In the genomic region with DNA sequence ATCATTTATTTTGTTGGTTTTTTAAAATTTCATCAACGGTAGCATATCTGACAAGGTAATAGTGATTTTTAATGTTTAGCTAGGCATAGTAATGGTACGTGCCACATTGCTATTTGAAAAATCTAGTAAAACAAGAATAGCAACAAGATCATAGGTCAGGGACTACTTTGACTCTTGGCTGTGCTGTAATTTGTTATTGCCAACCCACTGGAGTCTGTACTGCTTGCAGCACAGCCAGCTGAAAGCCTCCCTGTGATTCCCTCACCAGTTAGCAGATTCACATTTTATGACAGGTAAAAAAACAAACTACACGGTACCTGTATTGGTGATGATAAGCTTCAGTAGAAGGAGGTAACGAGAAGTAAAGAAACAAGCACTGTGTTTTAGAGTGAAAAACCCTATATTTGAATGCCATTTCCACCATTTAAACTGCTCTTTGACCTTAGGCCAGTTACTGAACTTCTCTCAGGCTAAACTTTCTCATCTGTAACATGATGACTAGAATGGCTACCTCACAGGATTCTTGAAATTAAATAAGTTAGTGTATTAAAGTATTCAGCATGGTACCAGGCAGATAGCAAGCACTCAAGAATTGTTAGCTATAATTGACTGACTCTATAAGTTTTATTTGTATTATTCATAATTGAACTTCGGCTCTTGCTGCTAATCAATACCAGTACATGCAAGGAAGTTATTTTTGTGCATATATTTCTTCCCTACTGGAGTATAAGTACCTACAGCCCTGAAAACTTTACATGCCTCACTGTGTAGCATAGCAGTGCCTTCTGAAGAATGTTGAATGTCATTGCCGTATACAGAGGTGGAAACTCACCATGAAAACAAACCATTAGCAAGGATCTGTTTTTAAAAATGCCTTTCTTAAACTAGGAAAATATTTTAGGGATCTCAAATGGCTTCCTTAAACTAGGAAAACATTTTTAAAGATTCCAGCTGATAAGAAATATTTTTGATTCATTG, we compare ENCODE assay signal across 14 cellular contexts. TPM values are rescaled to one million over a fixed set of nuclear protein-coding genes. Genes with fewer than 3 reads are reported as not detected.
A peak's percentile ranks its signal among the peaks of the same experiment; 100 is the strongest.
DNase-seq lines count a peak whose midpoint lies in the region; ATAC-seq, FAIRE-seq and TF ChIP-seq lines count a peak whose summit lies in the region.
"Had no signal": no experiment of that assay in that cellular context is flagged by ENCODE, and none has a peak within 500 bp of the region (broad histone marks: within the 10 kb centered on the region; RNA-seq: fewer than 3 reads in every experiment).

No MANE protein-coding gene starts in this region.

- CTCF ChIA-PET in H1 (lab: Charles Lee; ENCODE audit: partially characterized antibody): interaction anchor here (0.6 to 2.2 kb wide), 5 partner anchors 8 to 246 kb away, joined by 3 to 11 read pairs (median 4); no protein-coding TSS in a partner anchor

- H3K4me3 ChIP-seq in H1 (ENCODE audit: extremely low read depth in 1 of 4, insufficient read depth in 2 of 4, low read depth in 3 of 4, low read length in 4 of 4): no peak overlapping the region
- H3K4me3 ChIP-seq in left lung: no peak overlapping the region
- H3K4me3 ChIP-seq in sigmoid colon: no peak overlapping the region
- H3K4me3 ChIP-seq in prostate gland: no peak overlapping the region

- H3K14ac ChIP-seq in H1 (ENCODE audit: insufficient read length): no peak overlapping the region

- H2AK5ac ChIP-seq in H1 (ENCODE audit: low read depth, low read length): no peak overlapping the region

- no peaks in the 10 kb centered on the region for H3K79me1 ChIP-seq in H1 (ENCODE audit: low read depth, low read length)

- no peak for TF ChIP-seq EP300 in H1 (IDR thresholded peaks at IDR 0.05; ENCODE audit: borderline replicate concordance in 1 of 2, low read depth in 2 of 2, low read length in 2 of 2)
- no peak for TF ChIP-seq EP300 in sigmoid colon (IDR thresholded peaks at IDR 0.05)

- H2AFZ ChIP-seq in H1 (ENCODE audit: low read length): no peak overlapping the region

- peaks cover 13 to 17% of the 10 kb centered on the region in 2 donors for H3K4me1 Mint-ChIP-seq in immature natural killer cell

- peak; percentile 70 for DNase-seq in HT-29 (ENCODE audit: low spot score)
- no peak for DNase-seq in H1 (ENCODE audit: low read depth in 1 of 2, low spot score in 2 of 2)
- no peak for DNase-seq in left lung
- no peak for DNase-seq in sigmoid colon
- no peak for DNase-seq in prostate gland (ENCODE audit: low spot score)
- DNase-seq in NCI-H524 (lab: John Stamatoyannopoulos, UW): no peak
- DNase-seq in immature natural killer cell: no peak
- no peak for DNase-seq in D341Med (ENCODE audit: low spot score)
- DNase-seq: activated naive CD8-positive, alpha-beta T cell treated with anti-CD3 and anti-CD28 coated beads, Interleukin-2, amount 10 ng/mL, durations not matched to agents 7 days and 5 days; NCI-H187; NCI-H82; SHP77 treated with DMSO at 0.1 percent for 48 hours; stimulated activated CD4-positive, alpha-beta T cell treated with anti-CD3 and anti-CD28 coated beads, Interleukin-1b, Interleukin-23, amount 100 ng/mL, for 48 hours had no signal

- H3K27me3 ChIP-seq in H1 (replicated peaks in 1 of 4; ENCODE audit: control insufficient read depth in 3 of 4, extremely low read depth in 1 of 4, insufficient read depth in 3 of 4, low read length in 3 of 4) (no peaks in the 10 kb centered on the region), left lung (no peaks in the 10 kb centered on the region), sigmoid colon (no peaks in the 10 kb centered on the region), prostate gland (replicated peaks; ENCODE audit: insufficient read depth) (no peaks in the 10 kb centered on the region)
- H3K27me3 ChIP-seq: neutrophil had no signal

- no peak overlapping the region for H2BK20ac ChIP-seq in H1 (ENCODE audit: low read length)

- H3K23me2 ChIP-seq in H1 (ENCODE audit: low read depth, low read length): no peaks in the 10 kb centered on the region; the same call in 1 of the 2 replicates

- H3K18ac ChIP-seq in H1 (ENCODE audit: extremely low read depth, low read length): no peak overlapping the region

- TF ChIP-seq CTCF in H1 (IDR thresholded peaks at IDR 0.05; ENCODE audit: control extremely low read depth in 1 of 3, insufficient read depth in 1 of 3, low read depth in 1 of 3, low read length in 3 of 3) (no peak), left lung (IDR thresholded peaks at IDR 0.05) (no peak), sigmoid colon (IDR thresholded peaks at IDR 0.05) (no peak), prostate gland (IDR thresholded peaks at IDR 0.05) (no peak)

- POLR2A ChIA-PET in H1 (lab: Charles Lee; ENCODE audit: partially characterized antibody): no interaction called here

- no peak overlapping the region for H4K8ac ChIP-seq in H1 (ENCODE audit: extremely low read depth, insufficient read depth, low read length)

- no peak for TF ChIP-seq RAD21 in H1 (IDR thresholded peaks at IDR 0.05 in 1 of 2, conservative IDR thresholded peaks at IDR 0.05 in 1 of 2; ENCODE audit: low read depth in 2 of 2, low read length in 2 of 2)

- no peaks in the 10 kb centered on the region for H3K9me3 ChIP-seq in H1 (ENCODE audit: insufficient read depth in 2 of 2, low read depth in 1 of 2, low read length in 1 of 2)
- H3K9me3 ChIP-seq in left lung: no peaks in the 10 kb centered on the region
- H3K9me3 ChIP-seq in sigmoid colon: no peaks in the 10 kb centered on the region
- no peaks in the 10 kb centered on the region for H3K9me3 ChIP-seq in prostate gland
- H3K9me3 ChIP-seq: neutrophil had no signal

- TF ChIP-seq POLR2A in H1 (IDR thresholded peaks at IDR 0.05; ENCODE audit: control extremely low read depth in 1 of 2, low read depth in 2 of 2, low read length in 2 of 2) (no peak), sigmoid colon (IDR thresholded peaks at IDR 0.05) (no peak), prostate gland (IDR thresholded peaks at IDR 0.05) (no peak)

- peak overlapping the region; percentile 83 for H3K23ac ChIP-seq in H1 (ENCODE audit: insufficient read length)

- no peaks in the 10 kb centered on the region for H4K20me1 ChIP-seq in H1 (replicated peaks in 1 of 2; ENCODE audit: control insufficient read depth in 1 of 2, insufficient read depth in 2 of 2, low read length in 2 of 2)

- no peaks in the 10 kb centered on the region for H3K36me3 ChIP-seq in H1 (ENCODE audit: control insufficient read depth in 2 of 4, insufficient read depth in 4 of 4, low read length in 3 of 4)
- H3K36me3 ChIP-seq in left lung: no peaks in the 10 kb centered on the region
- H3K36me3 ChIP-seq in sigmoid colon: no peaks in the 10 kb centered on the region
- no peaks in the 10 kb centered on the region for H3K36me3 ChIP-seq in prostate gland
- H3K36me3 ChIP-seq: neutrophil had no signal

- H3K4me1 ChIP-seq in H1 (replicated peaks in 1 of 4; ENCODE audit: control insufficient read depth in 3 of 4, insufficient read depth in 4 of 4, low read length in 3 of 4): no peaks in the 10 kb centered on the region
- peaks cover 11 to 16% of the 10 kb centered on the region in 2 donors for H3K4me1 ChIP-seq in left lung
- H3K4me1 ChIP-seq in sigmoid colon: peaks cover 0 to 28% (median 18%) of the 10 kb centered on the region in 4 donors
- H3K4me1 ChIP-seq in prostate gland (replicated peaks): no peaks in the 10 kb centered on the region

- H2BK120ac ChIP-seq in H1 (replicated peaks; ENCODE audit: low read depth, low read length): no peak overlapping the region

- H3K56ac ChIP-seq in H1 (replicated peaks; ENCODE audit: insufficient read length, low read depth, low read length): no peak overlapping the region

- no peak overlapping the region for H3K4ac ChIP-seq in H1 (replicated peaks; ENCODE audit: insufficient read length, low read depth, low read length)

- no peak for FAIRE-seq in H1 (lab: Jason Lieb, UNC)

- peak; percentile 84 for ATAC-seq in left lung

- no peak overlapping the region for H4K5ac ChIP-seq in H1 (ENCODE audit: insufficient read length, low read depth, low read length)

- peaks cover 0 to 4% (median 3%) of the 10 kb centered on the region in 3 donors for H3K36me3 Mint-ChIP-seq in immature natural killer cell

- no peak overlapping the region; a peak in 1 of 7 replicates for H3K9ac ChIP-seq in H1 (replicated peaks in 1 of 4; ENCODE audit: extremely low read depth in 1 of 4, low read depth in 3 of 4, low read length in 3 of 4)

- no peak overlapping the region for H3K27ac Mint-ChIP-seq in immature natural killer cell
- H3K27ac Mint-ChIP-seq: activated naive CD8-positive, alpha-beta T cell treated with anti-CD3 and anti-CD28 coated beads, Interleukin-2, amount 10 ng/mL, durations not matched to agents 7 days and 5 days had no signal

- H4K91ac ChIP-seq in H1 (replicated peaks; ENCODE audit: insufficient read length, low read length): no peak overlapping the region

- no peaks in the 10 kb centered on the region for H3K27me3 Mint-ChIP-seq in immature natural killer cell (ENCODE audit: low read depth in 3 of 3)
- H3K27me3 Mint-ChIP-seq: activated naive CD8-positive, alpha-beta T cell treated with anti-CD3 and anti-CD28 coated beads, Interleukin-2, amount 10 ng/mL, durations not matched to agents 7 days and 5 days had no signal

- H2BK15ac ChIP-seq in H1 (ENCODE audit: low read length): no peak overlapping the region

- H3K9me3 Mint-ChIP-seq in immature natural killer cell: no peaks in the 10 kb centered on the region

- intact Hi-C loops in left lung (cut with DNase I): no loop called here
- intact Hi-C loops in sigmoid colon (cut with DNase I): no loop called here
- intact Hi-C loops in prostate gland (cut with DNase I): no loop called here

- no peaks in the 10 kb centered on the region for H3K79me2 ChIP-seq in H1 (ENCODE audit: control insufficient read depth in 1 of 2, insufficient read depth in 2 of 2, low read length in 2 of 2)

- no peak overlapping the region for H3K27ac ChIP-seq in H1 (ENCODE audit: low read depth, low read length)
- peak overlapping the region in 1 of 2 donors; percentile 63 for H3K27ac ChIP-seq in left lung
- peak overlapping the region in 3 of 4 donors; percentile 36 to 62 (median 57) for H3K27ac ChIP-seq in sigmoid colon
- H3K27ac ChIP-seq in prostate gland: peak overlapping the region in 1 of 2 donors; percentile 6
- H3K27ac ChIP-seq: neutrophil had no signal

- H2BK12ac ChIP-seq in H1 (ENCODE audit: low read depth, low read length): no peak overlapping the region

- WGBS in H1 (ENCODE audit: extremely low coverage in 1 of 2, insufficient coverage in 1 of 2, insufficient read length in 1 of 2, insufficient replicate concordance in 2 of 2, low coverage in 1 of 2, low lambda C conversion rate in 2 of 2, missing lambda C conversion rate in 1 of 2), 2 experiments: 87% methylated on average over 6 of the region's 6 CpGs; no CpG with 5 or more reads in 1 of the 2 experiments
- 41 to 76% methylated on average over 6 of the region's 6 CpGs for WGBS in sigmoid colon, 2 donors
- 46% methylated on average over 6 of the region's 6 CpGs for WGBS in prostate gland

- H3K4me2 ChIP-seq in H1 (ENCODE audit: insufficient read depth in 1 of 2, low read depth in 2 of 2, low read length in 2 of 2): no peak overlapping the region

- H3K4me3 Mint-ChIP-seq in immature natural killer cell: no peak overlapping the region
- H3K4me3 Mint-ChIP-seq: activated naive CD8-positive, alpha-beta T cell treated with anti-CD3 and anti-CD28 coated beads, Interleukin-2, amount 10 ng/mL, durations not matched to agents 7 days and 5 days had no signal

- no peak overlapping the region for H2BK5ac ChIP-seq in H1 (ENCODE audit: low read depth, low read length)

RNA-seq across cellular contexts. Expression of a gene that starts 16.1 kb away (rescaled TPM):
- total RNA-seq in HT-29 (2014; rRNA removed; shearing (Covaris generic)): 1.2 and 1.8 TPM in 2 replicates
- 0.09 and 0.33 TPM in 2 replicates for total RNA-seq in H1 (2021; fragmentation: NEBNext Ultra II Directional; extraction: Animal tissue kit (Norgen Biotek cat#: 25700))
- polyA plus RNA-seq in H1 (2011; rRNA removed) (0.06 TPM in 1 of 2 replicates, not detected in the other), sigmoid colon (10 to 100 TPM in 1 of 3 donors, 1 to 10 TPM in 2; 6.0 to 14.9 (median 6.5) TPM), immature natural killer cell (under 1 TPM in 1 of 3 donors, not detected in 2; 0.09 TPM)
- 0.13 TPM for polyA plus RNA-seq in H1 (2011; cell fraction: cytosol; rRNA removed)
- polyA plus RNA-seq in H1 (2011; cell fraction: nucleus; rRNA removed): not detected
- polyA plus RNA-seq in H1 (2012, experiment 1 of 2): 0.41 to 1.3 TPM (median 0.62 TPM) in 4 replicates
- not detected for polyA plus RNA-seq in H1 (2012, experiment 2 of 2)
- 0.08 TPM for polyA plus RNA-seq in H1 (2013, experiment 1 of 2)
- 0.07 TPM for polyA plus RNA-seq in H1 (2013, experiment 2 of 2)
- polyA minus RNA-seq in H1 (2011; rRNA and poly(A)+ RNA removed): 0.09 TPM in 1 of 2 replicates, not detected in the other
- polyA minus RNA-seq in H1 (2011; cell fraction: cytosol; rRNA and poly(A)+ RNA removed): not detected
- 0.30 TPM for polyA minus RNA-seq in H1 (2011; cell fraction: nucleus; rRNA and poly(A)+ RNA removed)
- total RNA-seq in left lung (10 to 100 TPM; 24.3 to 68.9 TPM), sigmoid colon (10 to 100 TPM; 42.5 to 93.3 (median 67.6) TPM), prostate gland (10 to 100 TPM in 1 of 2 donors, 1 to 10 TPM in 1; 9.5 to 28.2 TPM)
